Comparison of ENCODE assay signal across 23 cellular contexts in the genomic region with DNA sequence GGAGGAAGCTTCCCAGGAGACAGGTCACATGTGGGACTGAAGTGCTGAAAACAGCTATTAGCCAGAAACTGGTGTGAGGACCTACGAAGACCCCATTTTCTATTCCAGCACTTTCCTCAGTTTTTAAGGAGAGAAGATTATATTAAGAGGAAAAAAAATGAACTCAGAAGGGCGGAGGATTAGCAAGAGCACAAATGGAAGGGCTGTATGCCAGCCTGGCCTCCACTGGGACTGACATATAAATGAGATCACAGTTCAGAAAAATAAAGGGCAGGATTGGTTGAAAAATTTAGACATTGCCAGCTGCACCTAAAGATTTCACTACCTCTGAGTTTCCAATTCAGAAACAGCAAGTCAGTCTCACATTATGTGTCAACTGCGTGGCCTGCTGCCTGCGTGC.
"Had no signal": no experiment of that assay in that cellular context is flagged by ENCODE, and none has a peak within 500 bp of the region (broad histone marks: within the 10 kb centered on the region; RNA-seq: fewer than 3 reads in every experiment).

No MANE protein-coding gene starts in this region.

- H3K4me3 ChIP-seq: body of pancreas, dorsolateral prefrontal cortex, hepatocyte, neural progenitor cell, suprapubic skin, transverse colon, uterus had no signal

- H3K79me2 ChIP-seq: hepatocyte had no signal

- ATAC-seq: activated CD8-positive, alpha-beta memory T cell treated with anti-CD3 and anti-CD28 coated beads, Interleukin-2, amount 10 ng/mL, durations not matched to agents 7 days and 5 days; body of pancreas; left colon; SK-N-SH treated with all-trans-retinoic acid at 6 μM for 48 hours; T-cell had no signal

- H3K4me1 ChIP-seq: body of pancreas, suprapubic skin, transverse colon, uterus had no signal

- H3K9me3 ChIP-seq: body of pancreas, suprapubic skin, transverse colon, uterus had no signal

- H3K4me2 ChIP-seq: hepatocyte, neural progenitor cell had no signal

- H3K9ac ChIP-seq: neural progenitor cell had no signal

- H3K27ac ChIP-seq: body of pancreas, epithelial cell of prostate, hepatocyte, neural progenitor cell, suprapubic skin, transverse colon, uterus had no signal

- H3K27me3 ChIP-seq: body of pancreas, hepatocyte, neural progenitor cell, suprapubic skin, transverse colon, uterus had no signal

- H2AFZ ChIP-seq: hepatocyte, neural progenitor cell had no signal

- H3K36me3 ChIP-seq: neural progenitor cell, suprapubic skin, transverse colon, uterus had no signal

- DNase-seq: activated CD4-positive, alpha-beta memory T cell treated with anti-CD3 and anti-CD28 coated beads, Interleukin-2, amount 10 ng/mL, durations not matched to agents 7 days and 5 days; activated CD4-positive, alpha-beta T cell treated with anti-CD3 and anti-CD28 coated beads for 48 hours; activated CD4-positive, CD25-positive, alpha-beta regulatory T cell; activated CD8-positive, alpha-beta memory T cell treated with anti-CD3 and anti-CD28 coated beads, Interleukin-2, amount 10 ng/mL, durations not matched to agents 7 days and 5 days; activated naive CD8-positive, alpha-beta T cell treated with anti-CD3 and anti-CD28 coated beads, Interleukin-2, amount 10 ng/mL, durations not matched to agents 7 days and 5 days; body of pancreas; central memory CD4-positive, alpha-beta T cell; dorsolateral prefrontal cortex; endodermal cell; left colon; naive B cell; stimulated activated CD4-positive, alpha-beta T cell treated with anti-CD3 and anti-CD28 coated beads, Interleukin-12 subunit alpha, Interleukin-12 subunit beta, amount 100 ng/mL, for 4 hours; stimulated activated CD4-positive, alpha-beta T cell treated with anti-CD3 and anti-CD28 coated beads, Interleukin-1b, Interleukin-23, amount 100 ng/mL, for 48 hours; stimulated activated CD8-positive, alpha-beta memory T cell treated with anti-CD3 and anti-CD28 coated beads, Interleukin-4, amount 100 ng/mL, for 48 hours; stimulated activated naive CD4-positive, alpha-beta T cell treated with Interleukin-2 at 50 U/mL for 16 hours; T-cell; transverse colon; uterus had no signal
